Comparison of ENCODE assay signal across 29 cellular contexts in genomic region chr5:58090704-58091103, GRCh38.
"Had no signal": no experiment of that assay in that cellular context is flagged by ENCODE, and none has a peak within 500 bp of the region (broad histone marks: within the 10 kb centered on the region; RNA-seq: fewer than 3 reads in every experiment).

No MANE protein-coding gene starts in this region.

- H3K9me3 ChIP-seq: colonic mucosa, esophagus squamous epithelium, heart right ventricle, lower lobe of right lung, right lobe of liver, suprapubic skin, transverse colon, upper lobe of right lung, uterus had no signal

- DNase-seq: colonic mucosa; effector CD8-positive, alpha-beta T cell; endodermal cell; esophagus squamous epithelium; foreskin melanocyte; glutamatergic neuron; heart right ventricle; hippocampal formation; left cardiac atrium; left ventricle myocardium superior; lower lobe of right lung; naive B cell; right lobe of liver; small intestine; stimulated activated CD4-positive, alpha-beta T cell treated with anti-CD3 and anti-CD28 coated beads, Interleukin-15, amount 100 ng/mL, for 24 hours; stimulated activated CD4-positive, alpha-beta T cell treated with anti-CD3 and anti-CD28 coated beads, Interleukin-4, amount 100 ng/mL, for 1 hour; stimulated activated CD8-positive, alpha-beta memory T cell treated with anti-CD3 and anti-CD28 coated beads, Interleukin-4, amount 100 ng/mL, for 48 hours; stimulated activated naive CD4-positive, alpha-beta T cell; stimulated activated naive CD8-positive, alpha-beta T cell treated with anti-CD3 and anti-CD28 coated beads, Interleukin-15, amount 100 ng/mL, for 72 hours; transverse colon; upper lobe of right lung; uterus had no signal

- H3K4me1 Mint-ChIP-seq: endodermal cell; memory B cell; naive B cell; stimulated activated naive CD8-positive, alpha-beta T cell treated with anti-CD3 and anti-CD28 coated beads, Interleukin-15, amount 100 ng/mL, for 72 hours had no signal

- H3K4me1 ChIP-seq: colonic mucosa, neural progenitor cell, right lobe of liver, suprapubic skin, transverse colon, upper lobe of right lung, uterus had no signal

- ATAC-seq: heart right ventricle; left cardiac atrium; left ventricle myocardium superior; lower lobe of right lung; natural killer cell treated with Interleukin-12 subunit alpha and Interleukin-12 subunit beta and Interleukin-15 and Interleukin-18, amount 100 ng/mL, for 72 hours; right lobe of liver; stimulated activated naive CD8-positive, alpha-beta T cell treated with anti-CD3 and anti-CD28 coated beads, Interleukin-15, amount 100 ng/mL, for 72 hours; upper lobe of right lung had no signal

- H3K27me3 ChIP-seq: colonic mucosa, esophagus squamous epithelium, heart right ventricle, neural progenitor cell, right lobe of liver, suprapubic skin, transverse colon, upper lobe of right lung, uterus had no signal

- H3K4me3 ChIP-seq: colonic mucosa, esophagus squamous epithelium, heart right ventricle, lower lobe of right lung, neural progenitor cell, right lobe of liver, suprapubic skin, transverse colon, upper lobe of right lung, uterus had no signal

- H3K36me3 Mint-ChIP-seq: memory B cell; naive B cell; natural killer cell treated with Interleukin-12 subunit alpha and Interleukin-12 subunit beta and Interleukin-15 and Interleukin-18, amount 100 ng/mL, for 72 hours; neural progenitor cell had no signal

- H3K27ac Mint-ChIP-seq: dendritic cell treated with granulocyte-macrophage colony-stimulating factor and Interleukin-4, amounts not matched to agents 40 ng/mL and 50 ng/mL, for 4 days; endodermal cell; memory B cell; naive B cell; natural killer cell treated with Interleukin-12 subunit alpha and Interleukin-12 subunit beta and Interleukin-15 and Interleukin-18, amount 100 ng/mL, for 72 hours; neural progenitor cell; progenitor cell of endocrine pancreas; stimulated activated naive CD8-positive, alpha-beta T cell treated with anti-CD3 and anti-CD28 coated beads, Interleukin-15, amount 100 ng/mL, for 72 hours had no signal

- H3K36me3 ChIP-seq: colonic mucosa, esophagus squamous epithelium, heart right ventricle, lower lobe of right lung, neural progenitor cell, right lobe of liver, suprapubic skin, transverse colon, upper lobe of right lung, uterus had no signal

- H3K27ac ChIP-seq: colonic mucosa, esophagus squamous epithelium, heart right ventricle, lower lobe of right lung, neural progenitor cell, parathyroid adenoma, right lobe of liver, suprapubic skin, transverse colon, upper lobe of right lung, uterus had no signal

- H3K9me3 Mint-ChIP-seq: dendritic cell treated with granulocyte-macrophage colony-stimulating factor and Interleukin-4, amounts not matched to agents 40 ng/mL and 50 ng/mL, for 4 days; endodermal cell; memory B cell; natural killer cell treated with Interleukin-12 subunit alpha and Interleukin-12 subunit beta and Interleukin-15 and Interleukin-18, amount 100 ng/mL, for 72 hours; stimulated activated naive CD8-positive, alpha-beta T cell treated with anti-CD3 and anti-CD28 coated beads, Interleukin-15, amount 100 ng/mL, for 72 hours had no signal

- H3K27me3 Mint-ChIP-seq: dendritic cell treated with granulocyte-macrophage colony-stimulating factor and Interleukin-4, amounts not matched to agents 40 ng/mL and 50 ng/mL, for 4 days; natural killer cell treated with Interleukin-12 subunit alpha and Interleukin-12 subunit beta and Interleukin-15 and Interleukin-18, amount 100 ng/mL, for 72 hours; progenitor cell of endocrine pancreas had no signal

- H3K4me3 Mint-ChIP-seq: dendritic cell treated with granulocyte-macrophage colony-stimulating factor and Interleukin-4, amounts not matched to agents 40 ng/mL and 50 ng/mL, for 4 days; endodermal cell; memory B cell; naive B cell; natural killer cell treated with Interleukin-12 subunit alpha and Interleukin-12 subunit beta and Interleukin-15 and Interleukin-18, amount 100 ng/mL, for 72 hours; neural progenitor cell; stimulated activated naive CD8-positive, alpha-beta T cell treated with anti-CD3 and anti-CD28 coated beads, Interleukin-15, amount 100 ng/mL, for 72 hours had no signal
